In genomic region chr13:98547455-98547854, GRCh38 we compare ENCODE assay signal across 2 cellular contexts.
TF ChIP-seq lines count a peak whose summit lies in the region.

No MANE protein-coding gene starts in this region.

TF ChIP-seq in liver, 16 proteins besides CTCF, POLR2A, EP300 and RAD21:
- TF ChIP-seq GABPA (IDR thresholded peaks at IDR 0.05 in 1 of 2, conservative IDR thresholded peaks at IDR 0.05 in 1 of 2), result no peak
- TF ChIP-seq FOXA2 (IDR thresholded peaks at IDR 0.05), result peak; percentile 24
- no peak for TF ChIP-seq SP1 (IDR thresholded peaks at IDR 0.05)
- TF ChIP-seq, protein P1, sequence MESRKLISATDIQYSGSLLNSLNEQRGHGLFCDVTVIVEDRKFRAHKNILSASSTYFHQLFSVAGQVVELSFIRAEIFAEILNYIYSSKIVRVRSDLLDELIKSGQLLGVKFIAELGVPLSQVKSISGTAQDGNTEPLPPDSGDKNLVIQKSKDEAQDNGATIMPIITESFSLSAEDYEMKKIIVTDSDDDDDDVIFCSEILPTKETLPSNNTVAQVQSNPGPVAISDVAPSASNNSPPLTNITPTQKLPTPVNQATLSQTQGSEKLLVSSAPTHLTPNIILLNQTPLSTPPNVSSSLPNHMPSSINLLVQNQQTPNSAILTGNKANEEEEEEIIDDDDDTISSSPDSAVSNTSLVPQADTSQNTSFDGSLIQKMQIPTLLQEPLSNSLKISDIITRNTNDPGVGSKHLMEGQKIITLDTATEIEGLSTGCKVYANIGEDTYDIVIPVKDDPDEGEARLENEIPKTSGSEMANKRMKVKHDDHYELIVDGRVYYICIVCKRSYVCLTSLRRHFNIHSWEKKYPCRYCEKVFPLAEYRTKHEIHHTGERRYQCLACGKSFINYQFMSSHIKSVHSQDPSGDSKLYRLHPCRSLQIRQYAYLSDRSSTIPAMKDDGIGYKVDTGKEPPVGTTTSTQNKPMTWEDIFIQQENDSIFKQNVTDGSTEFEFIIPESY (IDR thresholded peaks at IDR 0.05), result peak; percentile 24
- no peak for TF ChIP-seq NR2F2 (IDR thresholded peaks at IDR 0.05)
- TF ChIP-seq EGR1 (IDR thresholded peaks at IDR 0.05; ENCODE audit: low read depth in 2 of 2), result no peak
- TF ChIP-seq MAX (IDR thresholded peaks at IDR 0.05), result peak; percentile 27
- peak; percentile 14 to 38 for TF ChIP-seq HNF4A (conservative IDR thresholded peaks at IDR 0.05)
- peak; percentile 40 for TF ChIP-seq YY1 (IDR thresholded peaks at IDR 0.05)
- TF ChIP-seq RXRA (IDR thresholded peaks at IDR 0.05), result peak in 1 of 2 donors; percentile 28
TF ChIP-seq in liver: peak in this region for 6.

TF ChIP-seq in HepG2, 621 proteins besides CTCF, POLR2A, EP300 and RAD21:
- TF ChIP-seq, protein P2, sequence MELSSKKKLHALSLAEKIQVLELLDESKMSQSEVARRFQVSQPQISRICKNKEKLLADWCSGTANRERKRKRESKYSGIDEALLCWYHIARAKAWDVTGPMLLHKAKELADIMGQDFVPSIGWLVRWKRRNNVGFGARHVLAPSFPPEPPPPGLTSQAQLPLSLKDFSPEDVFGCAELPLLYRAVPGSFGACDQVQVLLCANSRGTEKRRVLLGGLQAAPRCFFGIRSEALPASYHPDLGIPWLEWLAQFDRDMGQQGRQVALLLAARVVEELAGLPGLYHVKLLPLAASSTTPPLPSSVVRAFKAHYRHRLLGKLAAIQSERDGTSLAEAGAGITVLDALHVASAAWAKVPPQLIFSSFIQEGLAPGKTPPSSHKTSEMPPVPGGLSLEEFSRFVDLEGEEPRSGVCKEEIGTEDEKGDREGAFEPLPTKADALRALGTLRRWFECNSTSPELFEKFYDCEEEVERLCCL (CRISPR knock-in tag; IDR thresholded peaks at IDR 0.05; ENCODE audit: borderline replicate concordance), result no peak
- TF ChIP-seq, protein P3, sequence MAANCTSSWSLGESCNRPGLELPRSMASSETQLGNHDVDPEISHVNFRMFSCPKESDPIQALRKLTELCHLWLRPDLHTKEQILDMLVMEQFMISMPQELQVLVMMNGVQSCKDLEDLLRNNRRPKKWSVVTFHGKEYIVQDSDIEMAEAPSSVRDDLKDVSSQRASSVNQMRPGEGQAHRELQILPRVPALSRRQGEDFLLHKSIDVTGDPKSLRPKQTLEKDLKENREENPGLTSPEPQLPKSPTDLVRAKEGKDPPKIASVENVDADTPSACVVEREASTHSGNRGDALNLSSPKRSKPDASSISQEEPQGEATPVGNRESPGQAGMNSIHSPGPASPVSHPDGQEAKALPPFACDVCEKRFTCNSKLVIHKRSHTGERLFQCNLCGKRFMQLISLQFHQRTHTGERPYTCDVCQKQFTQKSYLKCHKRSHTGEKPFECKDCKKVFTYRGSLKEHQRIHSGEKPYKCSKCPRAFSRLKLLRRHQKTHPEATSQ (CRISPR knock-in tag; IDR thresholded peaks at IDR 0.05; ENCODE audit: borderline replicate concordance), result no peak
- TF ChIP-seq TEF (CRISPR knock-in tag; IDR thresholded peaks at IDR 0.05) (no peak), MIER2 (CRISPR knock-in tag; IDR thresholded peaks at IDR 0.05) (no peak), PREB (CRISPR knock-in tag; IDR thresholded peaks at IDR 0.05) (no peak), TSC22D2 (CRISPR knock-in tag; IDR thresholded peaks at IDR 0.05; ENCODE audit: borderline replicate concordance) (no peak), SMAD1 (CRISPR knock-in tag; IDR thresholded peaks at IDR 0.05; ENCODE audit: borderline replicate concordance, low read depth) (no peak), GZF1 (CRISPR knock-in tag; IDR thresholded peaks at IDR 0.05) (no peak), RARA (CRISPR knock-in tag; IDR thresholded peaks at IDR 0.05) (no peak)
